Comparison of ENCODE assay signal across 8 cellular contexts in the genomic region with DNA sequence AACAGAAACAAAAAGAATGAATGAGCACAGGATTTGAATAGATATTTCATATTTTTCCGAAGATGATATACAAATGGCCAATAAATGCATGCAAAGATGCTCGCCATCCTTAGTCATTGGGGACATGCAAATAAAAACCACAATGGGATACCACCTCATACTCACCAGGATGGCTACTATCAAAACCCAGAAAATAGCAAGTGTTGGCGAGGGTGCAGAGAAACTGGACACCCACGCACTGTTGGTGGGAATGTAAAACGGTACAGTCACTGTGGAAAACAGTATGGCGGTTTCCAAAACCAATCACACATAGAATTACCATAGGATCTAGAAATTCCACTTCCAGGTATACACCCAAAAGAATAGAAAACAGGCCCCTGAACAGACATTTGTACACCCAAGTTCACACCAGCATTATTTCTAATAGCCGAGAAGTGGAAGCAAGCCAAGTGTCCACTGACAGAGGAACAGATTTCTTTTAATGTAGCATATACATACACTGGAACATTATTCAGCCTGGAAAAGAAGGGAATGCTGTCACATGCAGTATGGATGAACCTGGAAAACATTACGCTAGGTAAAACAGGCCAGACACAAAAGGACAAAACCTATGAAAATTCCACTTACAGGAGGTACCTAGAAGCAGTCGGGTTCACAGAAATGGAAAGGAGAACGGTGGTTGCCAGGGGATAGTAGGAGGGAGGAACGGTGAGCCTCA. TPM values are rescaled to one million over a fixed set of nuclear protein-coding genes. Genes with fewer than 3 reads are reported as not detected.
DNase-seq lines count a peak whose midpoint lies in the region; ATAC-seq and TF ChIP-seq lines count a peak whose summit lies in the region.

No MANE protein-coding gene starts in this region.

- H3K4me3 Mint-ChIP-seq in naive thymus-derived CD4-positive, alpha-beta T cell = peak overlapping the region; percentile 92 to 100 (median 98)

- H4K20me1 ChIP-seq in Karpas-422 (ENCODE audit: insufficient read depth, low read depth, low read length) = peaks cover 40% of the 10 kb centered on the region

- peak overlapping the region; percentile 96 for H3K4me2 ChIP-seq in Karpas-422 (ENCODE audit: low read depth, low read length, poor library complexity, severe bottlenecking)

- intact Hi-C loops in naive thymus-derived CD4-positive, alpha-beta T cell (cut with micrococcal nuclease) = loop anchor here (5.0 kb wide), 4 partner anchors 223 to 418 kb away; partner anchors contain the start of genes TFRC (in 2 of the 2) and SENP5 (in 1 of the 2)
- intact Hi-C loops in posterior vena cava (cut with DNase I) = no loop called here

- H3K27me3 ChIP-seq in Karpas-422 (ENCODE audit: low read length) = no peaks in the 10 kb centered on the region
- H3K27me3 ChIP-seq in naive thymus-derived CD4-positive, alpha-beta T cell (ENCODE audit: control insufficient read depth in 2 of 2, insufficient read depth in 2 of 2, low read length in 2 of 2) = no peaks in the 10 kb centered on the region

- no peaks in the 10 kb centered on the region for H3K27me3 Mint-ChIP-seq in naive thymus-derived CD4-positive, alpha-beta T cell

- peaks cover 38% of the 10 kb centered on the region for H3K4me1 ChIP-seq in Karpas-422 (ENCODE audit: low read length)
- peaks cover 12 to 29% of the 10 kb centered on the region in 2 donors for H3K4me1 ChIP-seq in naive thymus-derived CD4-positive, alpha-beta T cell (ENCODE audit: control insufficient read depth in 2 of 2, insufficient read depth in 2 of 2, low read length in 2 of 2)

- peak overlapping the region in 7 of 9 donors; percentile 10 to 94 (median 56) for H3K27ac Mint-ChIP-seq in naive thymus-derived CD4-positive, alpha-beta T cell

- H3K9ac ChIP-seq in Karpas-422 (ENCODE audit: low read length) = peak overlapping the region; percentile 91

- TF ChIP-seq CTCF in AG10803 (conservative IDR thresholded peaks at IDR 0.05; ENCODE audit: low read length) (no peak), cardiac fibroblast (IDR thresholded peaks at IDR 0.05; ENCODE audit: low read depth, low read length) (no peak)

- peaks cover 4 to 47% (median 15%) of the 10 kb centered on the region in 5 donors for H3K36me3 Mint-ChIP-seq in naive thymus-derived CD4-positive, alpha-beta T cell

- no peak for DNase-seq in AG10803 (ENCODE audit: low read depth)
- DNase-seq in Karpas-422 = no peak
- peak in 1 of 2 donors; percentile 35 for DNase-seq in cardiac fibroblast (ENCODE audit: low read depth in 2 of 2)
- peak in 1 of 9 donors; percentile 30 for DNase-seq in naive thymus-derived CD4-positive, alpha-beta T cell
- DNase-seq in NCI-H345 treated with DMSO at 0.1 percent for 48 hours (lab: John Stamatoyannopoulos, UW; ENCODE audit: unreplicated experiment) = no peak
- no peak for DNase-seq in posterior vena cava (ENCODE audit: low spot score)
- DNase-seq in GF-D8 (lab: John Stamatoyannopoulos, UW) = no peak

- H3K9me2 ChIP-seq in Karpas-422 (replicated peaks; ENCODE audit: insufficient read depth, low read length) = no peaks in the 10 kb centered on the region

- H3K79me2 ChIP-seq in Karpas-422 (ENCODE audit: low read length) = peaks cover 83% of the 10 kb centered on the region

- peak overlapping the region; percentile 92 for H3K27ac ChIP-seq in Karpas-422 (ENCODE audit: low read length)
- H3K27ac ChIP-seq in naive thymus-derived CD4-positive, alpha-beta T cell (ENCODE audit: low read depth, low read length) = no peak overlapping the region

- H3K4me3 ChIP-seq in AG10803 (ENCODE audit: low read length) = peak overlapping the region; percentile 58
- H3K4me3 ChIP-seq in Karpas-422 (ENCODE audit: low read length) = peak overlapping the region; percentile 84
- H3K4me3 ChIP-seq in cardiac fibroblast (replicated peaks in 1 of 2; ENCODE audit: low read depth in 2 of 2, low read length in 2 of 2) = peak overlapping the region; percentile 39 to 59
- peak overlapping the region; percentile 8 for H3K4me3 ChIP-seq in naive thymus-derived CD4-positive, alpha-beta T cell (ENCODE audit: low read length)

- no peak for ATAC-seq in naive thymus-derived CD4-positive, alpha-beta T cell
- no peak for ATAC-seq in GM21717 (IDR thresholded peaks at IDR 0.05; ENCODE audit: unreplicated experiment)

- H3K9me3 ChIP-seq in Karpas-422 (ENCODE audit: low read length) = no peaks in the 10 kb centered on the region
- no peaks in the 10 kb centered on the region for H3K9me3 ChIP-seq in naive thymus-derived CD4-positive, alpha-beta T cell (ENCODE audit: control insufficient read depth in 2 of 3, low read length in 3 of 3)

- H2AFZ ChIP-seq in Karpas-422 (ENCODE audit: low read length) = no peak overlapping the region

- H3K4me1 Mint-ChIP-seq in naive thymus-derived CD4-positive, alpha-beta T cell = peaks cover 39 to 59% (median 56%) of the 10 kb centered on the region in 7 donors

- POLR2A ChIA-PET in naive thymus-derived CD4-positive, alpha-beta T cell (lab: Charles Lee) = interaction anchor here (0.6 kb wide), 1 partner anchor 1214 kb away, joined by 3 read pairs; no protein-coding TSS in a partner anchor

- H3K36me3 ChIP-seq in Karpas-422 (ENCODE audit: insufficient read depth, low read length) = peaks cover 45% of the 10 kb centered on the region
- peaks cover 0 to 16% (median 4%) of the 10 kb centered on the region in 3 experiments for H3K36me3 ChIP-seq in naive thymus-derived CD4-positive, alpha-beta T cell (ENCODE audit: control insufficient read depth in 2 of 3, insufficient read depth in 3 of 3, low read length in 3 of 3)

- peaks cover 0 to 1% (median 0%) of the 10 kb centered on the region in 11 donors for H3K9me3 Mint-ChIP-seq in naive thymus-derived CD4-positive, alpha-beta T cell

- CTCF ChIA-PET in naive thymus-derived CD4-positive, alpha-beta T cell (lab: Charles Lee) = interaction anchor here (0.8 kb wide), 1 partner anchor 240 kb away, joined by 3 read pairs; the partner anchor contains the start of gene PAK2

RNA-seq across cellular contexts. Expression of gene RNF168, which starts 3.6 kb away (rescaled TPM):
- 35.4 and 42.8 TPM in 2 replicates for total RNA-seq in Karpas-422 (2014; rRNA removed; shearing (Covaris generic); ENCODE audit: low replicate concordance)
- total RNA-seq in naive thymus-derived CD4-positive, alpha-beta T cell = 10 to 100 TPM; 21.2 to 55.9 (median 35.9) TPM
- 10 to 100 TPM in 1 of 2 donors, 1 to 10 TPM in 1; 8.5 to 12.1 TPM for polyA plus RNA-seq in naive thymus-derived CD4-positive, alpha-beta T cell
- total RNA-seq in posterior vena cava = 10 to 100 TPM; 19.9 to 24.6 TPM

RNA-seq across cellular contexts. Expression of gene SMCO1, which starts 15.2 kb away (rescaled TPM):
- not detected in 2 replicates for total RNA-seq in Karpas-422 (2014; rRNA removed; shearing (Covaris generic); ENCODE audit: low replicate concordance)
- total RNA-seq in naive thymus-derived CD4-positive, alpha-beta T cell = not detected
- not detected for polyA plus RNA-seq in naive thymus-derived CD4-positive, alpha-beta T cell
- total RNA-seq in posterior vena cava = not detected

Comparison
In these comparisons a context has a peak if more than half of its experiments do, and no peak if none do; other contexts are left out.
1. H3K4me3 ChIP-seq: peak in every context shown above with its lines; median percentile 84 in Karpas-422; 58 in AG10803; 49 in cardiac fibroblast; 8 in naive thymus-derived CD4-positive, alpha-beta T cell.
2. intact Hi-C loops: an anchor here in naive thymus-derived CD4-positive, alpha-beta T cell (5.0 kb wide); none called in posterior vena cava.